In the genomic region with DNA sequence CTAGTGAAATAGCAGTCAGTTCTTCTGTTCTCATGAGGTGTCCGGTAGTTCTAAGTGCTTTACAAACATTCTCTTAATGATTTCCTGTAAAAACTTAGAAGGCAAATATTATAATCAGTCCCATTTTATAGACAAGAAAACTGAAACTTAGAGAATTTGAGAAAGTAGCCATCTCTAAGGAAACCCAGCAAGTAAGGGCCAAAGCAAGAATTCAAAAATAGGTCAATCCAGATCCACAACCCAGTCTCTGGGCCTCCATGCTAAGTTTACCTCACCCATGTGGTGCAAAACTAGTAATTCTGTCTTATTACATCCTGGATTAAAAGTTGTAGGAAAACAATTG, we compare ENCODE assay signal across 1 cellular context.
TF ChIP-seq lines count a peak whose summit lies in the region.

No MANE protein-coding gene starts in this region.

TF ChIP-seq in HepG2, 621 proteins besides CTCF, POLR2A, EP300 and RAD21 (continued from another document):
- TF ChIP-seq RNF219 (CRISPR knock-in tag; IDR thresholded peaks at IDR 0.05) (peak; percentile 76; the same call in 1 of the 2 replicates), ZC3H4 (CRISPR knock-in tag; IDR thresholded peaks at IDR 0.05; ENCODE audit: borderline replicate concordance) (no peak), SNAPC2 (CRISPR knock-in tag; IDR thresholded peaks at IDR 0.05) (0 out of 2 replicates have a peak, but pooled peaks have one; percentile 2), CREB1 (IDR thresholded peaks at IDR 0.05) (no peak), CREB1 (CRISPR knock-in tag; IDR thresholded peaks at IDR 0.05) (peak; percentile 1; the same call in 1 of the 2 replicates), FOXA1 (IDR thresholded peaks at IDR 0.05) (no peak), FOXA1 (CRISPR knock-in tag; IDR thresholded peaks at IDR 0.05) (no peak), HBP1 (CRISPR knock-in tag; IDR thresholded peaks at IDR 0.05; ENCODE audit: low read depth) (peak; percentile 29; the same call in 1 of the 2 replicates), JUND (CRISPR knock-in tag; IDR thresholded peaks at IDR 0.05) (no peak), NR1H2 (CRISPR knock-in tag; IDR thresholded peaks at IDR 0.05; ENCODE audit: borderline replicate concordance, low read depth) (no peak), CENPBD1 (CRISPR knock-in tag; IDR thresholded peaks at IDR 0.05; ENCODE audit: borderline replicate concordance, low read depth) (no peak), KLF16 (CRISPR knock-in tag; IDR thresholded peaks at IDR 0.05) (peak in 1 of 2 experiments; percentile 15; a peak in 2 of 4 replicates), KLF6 (CRISPR knock-in tag; IDR thresholded peaks at IDR 0.05) (0 out of 2 replicates have a peak, but pooled peaks have one; percentile 14), SUZ12 (IDR thresholded peaks at IDR 0.05; ENCODE audit: low read depth, low read length) (no peak), RXRB (CRISPR knock-in tag; IDR thresholded peaks at IDR 0.05; ENCODE audit: borderline replicate concordance) (0 out of 2 replicates have a peak, but pooled peaks have one; percentile 5), ZNF232 (CRISPR knock-in tag; IDR thresholded peaks at IDR 0.05; ENCODE audit: borderline replicate concordance) (no peak), HDAC2 (CRISPR knock-in tag; IDR thresholded peaks at IDR 0.05) (no peak), SIN3A (IDR thresholded peaks at IDR 0.05; ENCODE audit: borderline replicate concordance, low read depth, low read length) (no peak), TEAD3 (CRISPR knock-in tag; optimal IDR thresholded peaks at IDR 0.05; ENCODE audit: borderline replicate concordance) (peak; percentile 4), ZNF83 (CRISPR knock-in tag; IDR thresholded peaks at IDR 0.05; ENCODE audit: borderline replicate concordance) (no peak), HES4 (CRISPR knock-in tag; IDR thresholded peaks at IDR 0.05; ENCODE audit: borderline replicate concordance) (no peak), YY1 (IDR thresholded peaks at IDR 0.05; ENCODE audit: insufficient read depth, insufficient replicate concordance, low read depth, low read length) (no peak), ASH2L (IDR thresholded peaks at IDR 0.05; ENCODE audit: insufficient read length, low read depth, low read length) (peak; percentile 22), ZKSCAN1 (IDR thresholded peaks at IDR 0.05; ENCODE audit: low read length) (no peak), HNRNPLL (IDR thresholded peaks at IDR 0.05; ENCODE audit: low read depth, low read length, poor library complexity, severe bottlenecking) (no peak), ADNP (CRISPR knock-in tag; IDR thresholded peaks at IDR 0.05) (no peak), ZFP36L1 (CRISPR knock-in tag; IDR thresholded peaks at IDR 0.05) (0 out of 2 replicates have a peak, but pooled peaks have one; percentile 20), CC2D1A (CRISPR knock-in tag; IDR thresholded peaks at IDR 0.05) (peak; percentile 56; the same call in 1 of the 2 replicates), ZNF776 (CRISPR knock-in tag; IDR thresholded peaks at IDR 0.05) (no peak), SOX6 (IDR thresholded peaks at IDR 0.05) (no peak), SOX6 (CRISPR knock-in tag; IDR thresholded peaks at IDR 0.05) (0 out of 2 replicates have a peak, but pooled peaks have one; percentile 45), RARG (CRISPR knock-in tag; IDR thresholded peaks at IDR 0.05; ENCODE audit: low read depth) (no peak; the same call in 1 of the 2 replicates), IRF2 (CRISPR knock-in tag; IDR thresholded peaks at IDR 0.05) (no peak; the same call in 1 of the 2 replicates), ZNF724P (CRISPR knock-in tag; IDR thresholded peaks at IDR 0.05; ENCODE audit: borderline replicate concordance) (no peak), IKZF4 (CRISPR knock-in tag; IDR thresholded peaks at IDR 0.05; ENCODE audit: borderline replicate concordance, low read depth, not compliant biosample characterization) (no peak), NFKB2 (CRISPR knock-in tag; IDR thresholded peaks at IDR 0.05; ENCODE audit: borderline replicate concordance) (no peak), ZBTB7A (CRISPR knock-in tag; IDR thresholded peaks at IDR 0.05) (no peak), TMF1 (CRISPR knock-in tag; IDR thresholded peaks at IDR 0.05; ENCODE audit: low read depth) (no peak), RFX3 (CRISPR knock-in tag; IDR thresholded peaks at IDR 0.05) (no peak), MXD1 (CRISPR knock-in tag; IDR thresholded peaks at IDR 0.05) (no peak), ERF (CRISPR knock-in tag; IDR thresholded peaks at IDR 0.05) (no peak; the same call in 1 of the 2 replicates)
- TF ChIP-seq, protein P1, sequence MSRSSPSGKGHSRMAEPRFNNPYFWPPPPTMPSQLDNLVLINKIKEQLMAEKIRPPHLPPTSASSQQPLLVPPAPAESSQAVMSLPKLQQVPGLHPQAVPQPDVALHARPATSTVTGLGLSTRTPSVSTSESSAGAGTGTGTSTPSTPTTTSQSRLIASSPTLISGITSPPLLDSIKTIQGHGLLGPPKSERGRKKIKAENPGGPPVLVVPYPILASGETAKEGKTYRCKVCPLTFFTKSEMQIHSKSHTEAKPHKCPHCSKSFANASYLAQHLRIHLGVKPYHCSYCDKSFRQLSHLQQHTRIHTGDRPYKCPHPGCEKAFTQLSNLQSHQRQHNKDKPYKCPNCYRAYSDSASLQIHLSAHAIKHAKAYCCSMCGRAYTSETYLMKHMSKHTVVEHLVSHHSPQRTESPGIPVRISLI (CRISPR knock-in tag; IDR thresholded peaks at IDR 0.05; ENCODE audit: borderline replicate concordance) = no peak
- TF ChIP-seq, protein P2, sequence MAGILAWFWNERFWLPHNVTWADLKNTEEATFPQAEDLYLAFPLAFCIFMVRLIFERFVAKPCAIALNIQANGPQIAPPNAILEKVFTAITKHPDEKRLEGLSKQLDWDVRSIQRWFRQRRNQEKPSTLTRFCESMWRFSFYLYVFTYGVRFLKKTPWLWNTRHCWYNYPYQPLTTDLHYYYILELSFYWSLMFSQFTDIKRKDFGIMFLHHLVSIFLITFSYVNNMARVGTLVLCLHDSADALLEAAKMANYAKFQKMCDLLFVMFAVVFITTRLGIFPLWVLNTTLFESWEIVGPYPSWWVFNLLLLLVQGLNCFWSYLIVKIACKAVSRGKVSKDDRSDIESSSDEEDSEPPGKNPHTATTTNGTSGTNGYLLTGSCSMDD (CRISPR knock-in tag; IDR thresholded peaks at IDR 0.05) = no peak
- TF ChIP-seq, protein P3, sequence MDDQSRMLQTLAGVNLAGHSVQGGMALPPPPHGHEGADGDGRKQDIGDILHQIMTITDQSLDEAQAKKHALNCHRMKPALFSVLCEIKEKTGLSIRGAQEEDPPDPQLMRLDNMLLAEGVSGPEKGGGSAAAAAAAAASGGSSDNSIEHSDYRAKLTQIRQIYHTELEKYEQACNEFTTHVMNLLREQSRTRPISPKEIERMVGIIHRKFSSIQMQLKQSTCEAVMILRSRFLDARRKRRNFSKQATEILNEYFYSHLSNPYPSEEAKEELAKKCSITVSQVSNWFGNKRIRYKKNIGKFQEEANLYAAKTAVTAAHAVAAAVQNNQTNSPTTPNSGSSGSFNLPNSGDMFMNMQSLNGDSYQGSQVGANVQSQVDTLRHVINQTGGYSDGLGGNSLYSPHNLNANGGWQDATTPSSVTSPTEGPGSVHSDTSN (CRISPR knock-in tag; IDR thresholded peaks at IDR 0.05; ENCODE audit: borderline replicate concordance) = no peak
- TF ChIP-seq, protein P4, sequence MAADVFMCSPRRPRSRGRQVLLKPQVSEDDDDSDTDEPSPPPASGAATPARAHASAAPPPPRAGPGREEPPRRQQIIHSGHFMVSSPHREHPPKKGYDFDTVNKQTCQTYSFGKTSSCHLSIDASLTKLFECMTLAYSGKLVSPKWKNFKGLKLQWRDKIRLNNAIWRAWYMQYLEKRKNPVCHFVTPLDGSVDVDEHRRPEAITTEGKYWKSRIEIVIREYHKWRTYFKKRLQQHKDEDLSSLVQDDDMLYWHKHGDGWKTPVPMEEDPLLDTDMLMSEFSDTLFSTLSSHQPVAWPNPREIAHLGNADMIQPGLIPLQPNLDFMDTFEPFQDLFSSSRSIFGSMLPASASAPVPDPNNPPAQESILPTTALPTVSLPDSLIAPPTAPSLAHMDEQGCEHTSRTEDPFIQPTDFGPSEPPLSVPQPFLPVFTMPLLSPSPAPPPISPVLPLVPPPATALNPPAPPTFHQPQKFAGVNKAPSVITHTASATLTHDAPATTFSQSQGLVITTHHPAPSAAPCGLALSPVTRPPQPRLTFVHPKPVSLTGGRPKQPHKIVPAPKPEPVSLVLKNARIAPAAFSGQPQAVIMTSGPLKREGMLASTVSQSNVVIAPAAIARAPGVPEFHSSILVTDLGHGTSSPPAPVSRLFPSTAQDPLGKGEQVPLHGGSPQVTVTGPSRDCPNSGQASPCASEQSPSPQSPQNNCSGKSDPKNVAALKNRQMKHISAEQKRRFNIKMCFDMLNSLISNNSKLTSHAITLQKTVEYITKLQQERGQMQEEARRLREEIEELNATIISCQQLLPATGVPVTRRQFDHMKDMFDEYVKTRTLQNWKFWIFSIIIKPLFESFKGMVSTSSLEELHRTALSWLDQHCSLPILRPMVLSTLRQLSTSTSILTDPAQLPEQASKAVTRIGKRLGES (CRISPR knock-in tag; IDR thresholded peaks at IDR 0.05; ENCODE audit: borderline replicate concordance) = no peak
- TF ChIP-seq, protein P5, sequence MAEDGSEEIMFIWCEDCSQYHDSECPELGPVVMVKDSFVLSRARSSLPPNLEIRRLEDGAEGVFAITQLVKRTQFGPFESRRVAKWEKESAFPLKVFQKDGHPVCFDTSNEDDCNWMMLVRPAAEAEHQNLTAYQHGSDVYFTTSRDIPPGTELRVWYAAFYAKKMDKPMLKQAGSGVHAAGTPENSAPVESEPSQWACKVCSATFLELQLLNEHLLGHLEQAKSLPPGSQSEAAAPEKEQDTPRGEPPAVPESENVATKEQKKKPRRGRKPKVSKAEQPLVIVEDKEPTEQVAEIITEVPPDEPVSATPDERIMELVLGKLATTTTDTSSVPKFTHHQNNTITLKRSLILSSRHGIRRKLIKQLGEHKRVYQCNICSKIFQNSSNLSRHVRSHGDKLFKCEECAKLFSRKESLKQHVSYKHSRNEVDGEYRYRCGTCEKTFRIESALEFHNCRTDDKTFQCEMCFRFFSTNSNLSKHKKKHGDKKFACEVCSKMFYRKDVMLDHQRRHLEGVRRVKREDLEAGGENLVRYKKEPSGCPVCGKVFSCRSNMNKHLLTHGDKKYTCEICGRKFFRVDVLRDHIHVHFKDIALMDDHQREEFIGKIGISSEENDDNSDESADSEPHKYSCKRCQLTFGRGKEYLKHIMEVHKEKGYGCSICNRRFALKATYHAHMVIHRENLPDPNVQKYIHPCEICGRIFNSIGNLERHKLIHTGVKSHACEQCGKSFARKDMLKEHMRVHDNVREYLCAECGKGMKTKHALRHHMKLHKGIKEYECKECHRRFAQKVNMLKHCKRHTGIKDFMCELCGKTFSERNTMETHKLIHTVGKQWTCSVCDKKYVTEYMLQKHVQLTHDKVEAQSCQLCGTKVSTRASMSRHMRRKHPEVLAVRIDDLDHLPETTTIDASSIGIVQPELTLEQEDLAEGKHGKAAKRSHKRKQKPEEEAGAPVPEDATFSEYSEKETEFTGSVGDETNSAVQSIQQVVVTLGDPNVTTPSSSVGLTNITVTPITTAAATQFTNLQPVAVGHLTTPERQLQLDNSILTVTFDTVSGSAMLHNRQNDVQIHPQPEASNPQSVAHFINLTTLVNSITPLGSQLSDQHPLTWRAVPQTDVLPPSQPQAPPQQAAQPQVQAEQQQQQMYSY (CRISPR knock-in tag; IDR thresholded peaks at IDR 0.05) = no peak
